8 cellular contexts compared by ENCODE assay signal in genomic region chr16:2751577-2752034, GRCh38. TPM values are rescaled to one million over a fixed set of nuclear protein-coding genes. Genes with fewer than 3 reads are reported as not detected.
DNase-seq lines count a peak whose midpoint lies in the region; ATAC-seq, FAIRE-seq and TF ChIP-seq lines count a peak whose summit lies in the region.

No MANE protein-coding gene starts in this region.

- TF ChIP-seq CTCF in esophagus muscularis mucosa (IDR thresholded peaks at IDR 0.05), result no peak
- no peak for TF ChIP-seq CTCF in osteocyte (IDR thresholded peaks at IDR 0.05)

- H3K27me3 Mint-ChIP-seq in osteocyte (ENCODE audit: unreplicated experiment), result no peaks in the 10 kb centered on the region

- peak overlapping the region; percentile 87 for H3K4me3 Mint-ChIP-seq in osteocyte (ENCODE audit: unreplicated experiment)

- no peak for TF ChIP-seq EP300 in esophagus muscularis mucosa (IDR thresholded peaks at IDR 0.05)

- WGBS in esophagus muscularis mucosa, result 47% methylated on average over 18 of the region's 23 CpGs

- H3K9ac ChIP-seq in SK-N-MC (ENCODE audit: insufficient read length), result peak overlapping the region; percentile 94

- H3K27me3 ChIP-seq in esophagus muscularis mucosa, result no peaks in the 10 kb centered on the region

- peak overlapping the region; percentile 100 for H3K27ac Mint-ChIP-seq in osteocyte (ENCODE audit: unreplicated experiment)

- H3K36me3 Mint-ChIP-seq in osteocyte (ENCODE audit: unreplicated experiment), result peaks cover 7% of the 10 kb centered on the region

- H3K36me3 ChIP-seq in SK-N-MC (ENCODE audit: insufficient read depth, low read length) (peaks cover 32% of the 10 kb centered on the region), esophagus muscularis mucosa (peaks cover 0 to 5% (median 2%) of the 10 kb centered on the region in 4 donors)

- H3K27ac ChIP-seq in SK-N-MC (peak overlapping the region; percentile 99), esophagus muscularis mucosa (replicated peaks in 1 of 4) (peak overlapping the region; percentile 98 to 100 (median 100))

- DNase-seq in stimulated activated CD8-positive, alpha-beta memory T cell treated with anti-CD3 and anti-CD28 coated beads, Interleukin-12 subunit alpha, Interleukin-12 subunit beta, amount 100 ng/mL, for 24 hours (ENCODE audit: extremely low read depth), result peak; percentile 28
- no peak for DNase-seq in stimulated activated CD8-positive, alpha-beta memory T cell treated with anti-CD3 and anti-CD28 coated beads, Interleukin-4, amount 100 ng/mL, for 48 hours
- DNase-seq in SK-N-MC (ENCODE audit: low read depth, low spot score) (no peak), esophagus muscularis mucosa (ENCODE audit: extremely low spot score) (no peak), osteocyte (ENCODE audit: extremely low spot score, unreplicated experiment) (no peak), urothelium cell line (ENCODE audit: low spot score) (no peak)

- FAIRE-seq in urothelium cell line (lab: Jason Lieb, UNC), result no peak

- no peaks in the 10 kb centered on the region for H3K9me3 Mint-ChIP-seq in osteocyte (ENCODE audit: unreplicated experiment)

- ATAC-seq in HG03280 (IDR thresholded peaks at IDR 0.05; ENCODE audit: unreplicated experiment), result peak; percentile 35
- ATAC-seq in HG02981 (IDR thresholded peaks at IDR 0.05; ENCODE audit: unreplicated experiment), result no peak

- H3K4me3 ChIP-seq in SK-N-MC (peak overlapping the region; percentile 96), esophagus muscularis mucosa (peak overlapping the region; percentile 74 to 95 (median 88))

- H3K4me1 ChIP-seq in esophagus muscularis mucosa, result peaks cover 36 to 44% (median 41%) of the 10 kb centered on the region in 4 donors

- H3K4me1 Mint-ChIP-seq in osteocyte (ENCODE audit: unreplicated experiment), result peaks cover 40% of the 10 kb centered on the region

- intact Hi-C loops in esophagus muscularis mucosa (cut with DNase I), result loop anchor here (2.0 kb wide), 2 partner anchors 21 to 31 kb away; partner anchors contain the start of gene PRSS27

- no peaks in the 10 kb centered on the region for H3K9me3 ChIP-seq in SK-N-MC (ENCODE audit: low read depth, low read length)
- no peaks in the 10 kb centered on the region for H3K9me3 ChIP-seq in esophagus muscularis mucosa

- TF ChIP-seq POLR2A in esophagus muscularis mucosa (IDR thresholded peaks at IDR 0.05; ENCODE audit: low read depth), result no peak

RNA-seq across cellular contexts. Expression of gene SRRM2, which starts 0.8 kb away (rescaled TPM):
- total RNA-seq in esophagus muscularis mucosa (100 to 1,000 TPM; 126 to 325 (median 234) TPM), osteocyte (536 and 572 TPM in 2 replicates)

RNA-seq across cellular contexts. Expression of gene ELOB, which starts 25.5 kb away (rescaled TPM):
- total RNA-seq in esophagus muscularis mucosa (100 to 1,000 TPM; 199 to 229 (median 213) TPM), osteocyte (264 and 287 TPM in 2 replicates)

RNA-seq across cellular contexts. Expression of gene PRSS27, which starts 31.6 kb away (rescaled TPM):
- total RNA-seq in esophagus muscularis mucosa (1 to 10 TPM in 3 of 4 donors, under 1 TPM in 1; 0.75 to 4.2 (median 2.2) TPM), osteocyte (4.2 and 5.5 TPM in 2 replicates)

RNA-seq across cellular contexts. Expression of gene PRSS33, which starts 35.8 kb away (rescaled TPM):
- total RNA-seq in esophagus muscularis mucosa (not detected), osteocyte (not detected in 2 replicates)

RNA-seq across cellular contexts. Expression of gene PRSS41, which starts 46.7 kb away (rescaled TPM):
- total RNA-seq in esophagus muscularis mucosa, result not detected
- not detected in 2 replicates for total RNA-seq in osteocyte
